21 cellular contexts compared by ENCODE assay signal in the genomic region with DNA sequence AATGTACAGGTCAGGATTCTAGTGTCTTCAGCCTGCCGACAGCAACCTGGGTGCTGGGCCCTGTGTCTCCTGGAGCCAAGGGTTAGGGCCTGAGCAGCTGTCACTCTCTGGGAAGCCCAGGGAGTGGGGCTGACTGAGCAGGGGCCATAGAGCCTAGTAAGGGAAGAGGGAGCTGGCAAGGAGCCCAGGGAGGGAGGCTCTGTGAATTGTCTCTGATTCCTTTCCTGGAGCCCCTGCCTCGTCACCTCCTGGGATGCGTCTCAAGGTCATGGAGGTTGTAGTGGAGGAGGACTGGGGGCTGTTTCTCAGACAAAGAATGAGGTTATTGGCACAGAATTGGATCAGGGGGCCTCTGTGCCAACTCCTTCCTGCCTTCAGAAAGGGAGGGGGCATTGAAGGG. TPM values are rescaled to one million over a fixed set of nuclear protein-coding genes. Genes with fewer than 3 reads are reported as not detected.
A peak's percentile ranks its signal among the peaks of the same experiment; 100 is the strongest.
DNase-seq lines count a peak whose midpoint lies in the region; ATAC-seq lines count a peak whose summit lies in the region.
"Had no signal": no experiment of that assay in that cellular context is flagged by ENCODE, and none has a peak within 500 bp of the region (broad histone marks: within the 10 kb centered on the region; RNA-seq: fewer than 3 reads in every experiment).

No MANE protein-coding gene starts in this region.

- intact Hi-C loops in sciatic nerve (cut with DNase I): no loop called here

- CTCF ChIA-PET in activated CD4-positive, alpha-beta memory T cell treated with anti-CD3 and anti-CD28 coated beads, Interleukin-2, amount 10 ng/mL, durations not matched to agents 7 days and 5 days (lab: Charles Lee): interaction anchor here (0.6 kb wide), 1 partner anchor 95 kb away, joined by 3 read pairs; no protein-coding TSS in a partner anchor

- no peaks in the 10 kb centered on the region for H3K4me1 Mint-ChIP-seq in activated CD4-positive, alpha-beta memory T cell treated with anti-CD3 and anti-CD28 coated beads, Interleukin-2, amount 10 ng/mL, durations not matched to agents 7 days and 5 days
- H3K4me1 Mint-ChIP-seq: B cell had no signal

- H3K27me3 Mint-ChIP-seq in activated CD4-positive, alpha-beta memory T cell treated with anti-CD3 and anti-CD28 coated beads, Interleukin-2, amount 10 ng/mL, durations not matched to agents 7 days and 5 days: no peaks in the 10 kb centered on the region
- H3K27me3 Mint-ChIP-seq: B cell had no signal

- peaks cover 7% of the 10 kb centered on the region for H3K36me3 Mint-ChIP-seq in activated CD4-positive, alpha-beta memory T cell treated with anti-CD3 and anti-CD28 coated beads, Interleukin-2, amount 10 ng/mL, durations not matched to agents 7 days and 5 days (ENCODE audit: low read depth)

- POLR2A ChIA-PET in activated CD4-positive, alpha-beta memory T cell treated with anti-CD3 and anti-CD28 coated beads, Interleukin-2, amount 10 ng/mL, durations not matched to agents 7 days and 5 days (lab: Charles Lee): no interaction called here

- no peak for ATAC-seq in sciatic nerve

- H3K27ac Mint-ChIP-seq in activated CD4-positive, alpha-beta memory T cell treated with anti-CD3 and anti-CD28 coated beads, Interleukin-2, amount 10 ng/mL, durations not matched to agents 7 days and 5 days: no peak overlapping the region
- H3K27ac Mint-ChIP-seq: activated naive CD4-positive, alpha-beta T cell treated with anti-CD3 and anti-CD28 coated beads for 36 hours; B cell; T-helper 2 cell treated with Interferon-gamma antibody and Interleukin-4, amounts not matched to agents 5 μg/mL and 100 μg/mL, for 36 hours had no signal

- peak overlapping the region; percentile 38 for H3K27ac ChIP-seq in angular gyrus (ENCODE audit: low read depth, low read length)
- H3K27ac ChIP-seq: brain microvascular endothelial cell, heart right ventricle, HL-60, neutrophil, right atrium auricular region had no signal

- DNase-seq in COR-L47 (lab: John Stamatoyannopoulos, UW): peak; percentile 72
- peak; percentile 57 for DNase-seq in NCI-H1694 treated with DMSO at 0.1 percent for 48 hours (lab: John Stamatoyannopoulos, UW)
- DNase-seq in medulla oblongata (ENCODE audit: extremely low spot score): peak; percentile 40
- DNase-seq in activated CD4-positive, alpha-beta memory T cell treated with anti-CD3 and anti-CD28 coated beads, Interleukin-2, amount 10 ng/mL, durations not matched to agents 7 days and 5 days: no peak
- no peak for DNase-seq in sciatic nerve (ENCODE audit: low spot score)
- no peak for DNase-seq in NCI-H2107 (lab: John Stamatoyannopoulos, UW)
- DNase-seq: activated CD4-positive, CD25-positive, alpha-beta regulatory T cell; activated naive CD4-positive, alpha-beta T cell treated with anti-CD3 and anti-CD28 coated beads for 36 hours; brain microvascular endothelial cell; effector CD4-positive, alpha-beta T cell; GOT3; heart right ventricle; islet precursor cell; KG1 had no signal

- H3K9me3 Mint-ChIP-seq in activated CD4-positive, alpha-beta memory T cell treated with anti-CD3 and anti-CD28 coated beads, Interleukin-2, amount 10 ng/mL, durations not matched to agents 7 days and 5 days: no peaks in the 10 kb centered on the region
- H3K9me3 Mint-ChIP-seq: activated naive CD4-positive, alpha-beta T cell treated with anti-CD3 and anti-CD28 coated beads for 36 hours; T-helper 2 cell treated with Interferon-gamma antibody and Interleukin-4, amounts not matched to agents 5 μg/mL and 100 μg/mL, for 36 hours had no signal

- H3K4me3 Mint-ChIP-seq in activated CD4-positive, alpha-beta memory T cell treated with anti-CD3 and anti-CD28 coated beads, Interleukin-2, amount 10 ng/mL, durations not matched to agents 7 days and 5 days: no peak overlapping the region
- H3K4me3 Mint-ChIP-seq: activated naive CD4-positive, alpha-beta T cell treated with anti-CD3 and anti-CD28 coated beads for 36 hours; B cell; T-helper 2 cell treated with Interferon-gamma antibody and Interleukin-4, amounts not matched to agents 5 μg/mL and 100 μg/mL, for 36 hours had no signal

RNA-seq across cellular contexts. Expression of a gene that starts 11.8 kb away (rescaled TPM):
- total RNA-seq in activated CD4-positive, alpha-beta memory T cell treated with anti-CD3 and anti-CD28 coated beads, Interleukin-2, amount 10 ng/mL, durations not matched to agents 7 days and 5 days: not detected
- 179 TPM for total RNA-seq in sciatic nerve
- total RNA-seq: activated naive CD4-positive, alpha-beta T cell treated with anti-CD3 and anti-CD28 coated beads for 36 hours; B cell; fibroblast of lung had no signal

RNA-seq across cellular contexts. Expression of a gene that starts 19.0 kb away (rescaled TPM):
- total RNA-seq in activated CD4-positive, alpha-beta memory T cell treated with anti-CD3 and anti-CD28 coated beads, Interleukin-2, amount 10 ng/mL, durations not matched to agents 7 days and 5 days: 10 to 100 TPM; 50.1 to 56.4 TPM
- 94.8 TPM for total RNA-seq in sciatic nerve

RNA-seq across cellular contexts. Expression of a gene that starts 19.1 kb away (rescaled TPM):
- not detected for total RNA-seq in activated CD4-positive, alpha-beta memory T cell treated with anti-CD3 and anti-CD28 coated beads, Interleukin-2, amount 10 ng/mL, durations not matched to agents 7 days and 5 days
- 0.45 TPM for total RNA-seq in sciatic nerve
- total RNA-seq: activated naive CD4-positive, alpha-beta T cell treated with anti-CD3 and anti-CD28 coated beads for 36 hours; B cell had no signal

Comparison
In these comparisons a context has a peak if more than half of its experiments do, and no peak if none do; other contexts are left out.
1. DNase-seq: peak in COR-L47 (single experiment), NCI-H1694 treated with DMSO at 0.1 percent for 48 hours (single experiment) and medulla oblongata (single experiment); none in activated CD4-positive, alpha-beta memory T cell treated with anti-CD3 and anti-CD28 coated beads, Interleukin-2, amount 10 ng/mL, durations not matched to agents 7 days and 5 days (single experiment), sciatic nerve (single experiment) and NCI-H2107 (single experiment).
2. RNA of a gene that starts 11.8 kb away (total RNA-seq): 179 TPM in sciatic nerve (single experiment); not detected in activated CD4-positive, alpha-beta memory T cell treated with anti-CD3 and anti-CD28 coated beads, Interleukin-2, amount 10 ng/mL, durations not matched to agents 7 days and 5 days; every median in the first group is over 100 times any median in the second.